8 cellular contexts compared by ENCODE assay signal in genomic region chr1:161792740-161793139, GRCh38. TPM values are rescaled to one million over a fixed set of nuclear protein-coding genes. Genes with fewer than 3 reads are reported as not detected.
A peak's percentile ranks its signal among the peaks of the same experiment; 100 is the strongest.
DNase-seq lines count a peak whose midpoint lies in the region; ATAC-seq and TF ChIP-seq lines count a peak whose summit lies in the region.

No MANE protein-coding gene starts in this region.

- DNase-seq in DMS79 (lab: John Stamatoyannopoulos, UW) (peak; percentile 23), GM23338 (ENCODE audit: low spot score) (peak; percentile 74), NCI-H1048 (lab: John Stamatoyannopoulos, UW) (peak; percentile 19), SK-N-SH (peak; percentile 34), esophagus muscularis mucosa (ENCODE audit: extremely low spot score) (no peak), nephron progenitor cell (peak; percentile 5)

- H3K4me3 ChIP-seq in GM23338 (no peak overlapping the region), SK-N-SH (ENCODE audit: low read depth in 2 of 2, low read length in 1 of 2) (no peak overlapping the region), esophagus muscularis mucosa (no peak overlapping the region)

- CTCF ChIA-PET in SK-N-SH (lab: Yijun Ruan, JAX) = interaction anchor here (0.6 to 8.5 kb wide), 47 partner anchors 9 to 606 kb away, joined by 3 to 263 read pairs (median 4); partner anchors contain the start of genes NOS1AP and OLFML2B

- WGBS in SK-N-SH (ENCODE audit: low lambda C conversion rate) = 35% methylated on average over 3 of the region's 3 CpGs
- 39% methylated on average over 3 of the region's 3 CpGs for WGBS in esophagus muscularis mucosa

- peaks cover 3% of the 10 kb centered on the region; the same call in 2 of the 3 replicates for H3K36me3 Mint-ChIP-seq in GM23338 (ENCODE audit: low read depth)
- H3K36me3 Mint-ChIP-seq in nephron progenitor cell (ENCODE audit: low read depth) = peaks cover 45% of the 10 kb centered on the region

- POLR2A ChIA-PET in SK-N-SH (lab: Yijun Ruan, JAX) = interaction anchor here (1.6 kb wide), 1 partner anchor 244 kb away, joined by 4 read pairs; no protein-coding TSS in a partner anchor

- H3K9me3 Mint-ChIP-seq in GM23338 (no peaks in the 10 kb centered on the region), nephron progenitor cell (no peaks in the 10 kb centered on the region)

- H3K9me3 ChIP-seq in SK-N-SH (no peaks in the 10 kb centered on the region), esophagus muscularis mucosa (no peaks in the 10 kb centered on the region)

- H3K79me2 ChIP-seq in GM23338 (replicated peaks; ENCODE audit: insufficient read depth) = no peaks in the 10 kb centered on the region
- no peaks in the 10 kb centered on the region for H3K79me2 ChIP-seq in SK-N-SH (ENCODE audit: insufficient read depth)

- H2AFZ ChIP-seq in GM23338 (no peak overlapping the region), SK-N-SH (ENCODE audit: low read depth) (no peak overlapping the region)

- H3K27ac Mint-ChIP-seq in GM23338 (no peak overlapping the region), nephron progenitor cell (no peak overlapping the region)

- H3K27me3 ChIP-seq in GM23338 (ENCODE audit: insufficient read depth) (no peaks in the 10 kb centered on the region), SK-N-SH (ENCODE audit: insufficient read depth) (no peaks in the 10 kb centered on the region), esophagus muscularis mucosa (no peaks in the 10 kb centered on the region)

- TF ChIP-seq EP300 in SK-N-SH (IDR thresholded peaks at IDR 0.05; ENCODE audit: borderline replicate concordance in 1 of 2, low read depth in 1 of 2, low read length in 1 of 2) (0 out of 4 replicates have a peak, but pooled peaks of 1 of the 2 experiments have one; percentile 5), esophagus muscularis mucosa (IDR thresholded peaks at IDR 0.05) (no peak)

- ATAC-seq in GM23338 (peak; percentile 61), HG03139 (IDR thresholded peaks at IDR 0.05; ENCODE audit: unreplicated experiment) (no peak), GM18517 (IDR thresholded peaks at IDR 0.05; ENCODE audit: unreplicated experiment) (no peak)

- H3K27ac ChIP-seq in GM23338 (ENCODE audit: low read depth) (no peak overlapping the region), SK-N-SH (ENCODE audit: low read depth in 2 of 2, low read length in 1 of 2) (peak overlapping the region in 1 of 2 experiments; percentile 31; a peak in 1 of 4 replicates), esophagus muscularis mucosa (replicated peaks in 1 of 4) (no peak overlapping the region)

- no peak overlapping the region for H3K9ac ChIP-seq in SK-N-SH

- no peak overlapping the region for H3K4me3 Mint-ChIP-seq in GM23338
- H3K4me3 Mint-ChIP-seq in nephron progenitor cell = no peak overlapping the region

- TF ChIP-seq RAD21 in SK-N-SH (IDR thresholded peaks at IDR 0.05; ENCODE audit: low read length) = peak; percentile 85

- H3K9me2 ChIP-seq in GM23338 (ENCODE audit: insufficient read depth) (no peaks in the 10 kb centered on the region), SK-N-SH (no peaks in the 10 kb centered on the region)

- no peaks in the 10 kb centered on the region for H3K27me3 Mint-ChIP-seq in GM23338 (ENCODE audit: insufficient read depth, low read depth, poor library complexity)
- H3K27me3 Mint-ChIP-seq in nephron progenitor cell (ENCODE audit: low read depth, poor library complexity) = no peaks in the 10 kb centered on the region

- H3K36me3 ChIP-seq in GM23338 (ENCODE audit: insufficient read depth) = no peaks in the 10 kb centered on the region; the same call in 1 of the 2 replicates
- H3K36me3 ChIP-seq in SK-N-SH (replicated peaks in 1 of 2; ENCODE audit: control insufficient read depth in 1 of 2, insufficient read depth in 2 of 2, low read length in 1 of 2) = peaks cover 43 to 65% of the 10 kb centered on the region in 2 experiments
- peaks cover 8 to 82% (median 46%) of the 10 kb centered on the region in 4 donors for H3K36me3 ChIP-seq in esophagus muscularis mucosa

- intact Hi-C loops in esophagus muscularis mucosa (cut with DNase I) = loop anchor here (2.0 to 5.0 kb wide), 2 partner anchors 230 to 244 kb away; partner anchors contain the start of gene OLFML2B

- TF ChIP-seq POLR2A in esophagus muscularis mucosa (IDR thresholded peaks at IDR 0.05; ENCODE audit: low read depth) = no peak

- no peak overlapping the region for H3K4me2 ChIP-seq in GM23338
- no peak overlapping the region for H3K4me2 ChIP-seq in SK-N-SH

- H3K4me1 ChIP-seq in GM23338 (ENCODE audit: insufficient read depth) (no peaks in the 10 kb centered on the region), SK-N-SH (ENCODE audit: control insufficient read depth in 1 of 2, insufficient read depth in 2 of 2, low read depth in 1 of 2, low read length in 1 of 2) (peaks cover 0 to 4% of the 10 kb centered on the region in 2 experiments; a peak in 2 of 4 replicates), esophagus muscularis mucosa (peaks cover 0 to 14% (median 9%) of the 10 kb centered on the region in 4 donors)

- peak; percentile 71 to 74 for TF ChIP-seq CTCF in GM23338 (conservative IDR thresholded peaks at IDR 0.05; ENCODE audit: low read depth in 2 of 2)
- peak; percentile 80 for TF ChIP-seq CTCF in SK-N-SH (IDR thresholded peaks at IDR 0.05)
- TF ChIP-seq CTCF in esophagus muscularis mucosa (IDR thresholded peaks at IDR 0.05) = peak; percentile 59 to 61 (median 61)
- TF ChIP-seq CTCF in nephron progenitor cell (IDR thresholded peaks at IDR 0.05) = peak; percentile 52

- H3F3A ChIP-seq in GM23338 (replicated peaks; ENCODE audit: low read depth) = no peaks in the 10 kb centered on the region
- H3F3A ChIP-seq in SK-N-SH (replicated peaks; ENCODE audit: insufficient read depth) = peaks cover 3% of the 10 kb centered on the region

- H4K20me1 ChIP-seq in GM23338 (replicated peaks; ENCODE audit: insufficient read depth) = no peaks in the 10 kb centered on the region
- no peaks in the 10 kb centered on the region for H4K20me1 ChIP-seq in SK-N-SH (ENCODE audit: insufficient read depth)

- H3K4me1 Mint-ChIP-seq in GM23338 = no peaks in the 10 kb centered on the region
- no peaks in the 10 kb centered on the region for H3K4me1 Mint-ChIP-seq in nephron progenitor cell

TF ChIP-seq in GM23338, 12 proteins besides CTCF, POLR2A, EP300 and RAD21 (continues in another document):
- TF ChIP-seq STAT1 (IDR thresholded peaks at IDR 0.05; ENCODE audit: unreplicated experiment) = no peak
- no peak for TF ChIP-seq EZH2phosphoT487 (IDR thresholded peaks at IDR 0.05; ENCODE audit: unreplicated experiment)
- no peak for TF ChIP-seq NANOG (IDR thresholded peaks at IDR 0.05; ENCODE audit: borderline replicate concordance)

TF ChIP-seq in SK-N-SH, 30 proteins besides CTCF, POLR2A, EP300 and RAD21 (continues in another document):
- TF ChIP-seq SMC3 (IDR thresholded peaks at IDR 0.05; ENCODE audit: low read depth, low read length) = peak; percentile 83
- TF ChIP-seq RCOR1 (IDR thresholded peaks at IDR 0.05; ENCODE audit: low read length) = no peak
- TF ChIP-seq JUND (IDR thresholded peaks at IDR 0.05) = no peak
- TF ChIP-seq TCF12 (IDR thresholded peaks at IDR 0.05) = peak; percentile 32; the same call in 1 of the 2 replicates
- no peak for TF ChIP-seq MXI1 (IDR thresholded peaks at IDR 0.05; ENCODE audit: low read depth, low read length)
- TF ChIP-seq IRF3 (IDR thresholded peaks at IDR 0.05; ENCODE audit: low read depth, low read length) = no peak
- no peak for TF ChIP-seq TAF1 (IDR thresholded peaks at IDR 0.05; ENCODE audit: borderline replicate concordance, low read depth, low read length)
- TF ChIP-seq GATA2 (CRISPR knock-in tag; IDR thresholded peaks at IDR 0.05) = no peak

RNA-seq across cellular contexts. Expression of gene ATF6, which starts 26.6 kb away (rescaled TPM):
- 9.7 and 13.5 TPM in 2 replicates for total RNA-seq in GM23338 (2014; rRNA removed; shearing (Covaris generic))
- polyA plus RNA-seq in GM23338 (2016; fragmentation: Nextera tagmentation; extraction: Ambion mirVana) (4.0 and 5.0 TPM in 2 replicates), SK-N-SH (2012; rRNA removed) (8.8 and 11.7 TPM in 2 replicates)
- 12.9 and 13.2 TPM in 2 replicates for polyA plus RNA-seq in SK-N-SH (2012; cell fraction: cytosol; rRNA removed)
- 4.2 and 9.6 TPM in 2 replicates for polyA plus RNA-seq in SK-N-SH (2012; cell fraction: nucleus; rRNA removed)
- 10 to 100 TPM; 24.5 to 30.6 (median 27.4) TPM for total RNA-seq in esophagus muscularis mucosa

RNA-seq across cellular contexts. Expression of gene DUSP12, which starts 43.2 kb away (rescaled TPM):
- total RNA-seq in GM23338 (2014; rRNA removed; shearing (Covaris generic)) = 37.0 and 37.2 TPM in 2 replicates
- polyA plus RNA-seq in GM23338 (2016; fragmentation: Nextera tagmentation; extraction: Ambion mirVana) (26.9 and 28.4 TPM in 2 replicates), SK-N-SH (2012; rRNA removed) (41.7 and 46.4 TPM in 2 replicates)
- polyA plus RNA-seq in SK-N-SH (2012; cell fraction: cytosol; rRNA removed) = 43.4 and 52.8 TPM in 2 replicates
- 35.8 and 43.2 TPM in 2 replicates for polyA plus RNA-seq in SK-N-SH (2012; cell fraction: nucleus; rRNA removed)
- 10 to 100 TPM; 12.5 to 26.1 (median 22.8) TPM for total RNA-seq in esophagus muscularis mucosa
